In the genomic region with DNA sequence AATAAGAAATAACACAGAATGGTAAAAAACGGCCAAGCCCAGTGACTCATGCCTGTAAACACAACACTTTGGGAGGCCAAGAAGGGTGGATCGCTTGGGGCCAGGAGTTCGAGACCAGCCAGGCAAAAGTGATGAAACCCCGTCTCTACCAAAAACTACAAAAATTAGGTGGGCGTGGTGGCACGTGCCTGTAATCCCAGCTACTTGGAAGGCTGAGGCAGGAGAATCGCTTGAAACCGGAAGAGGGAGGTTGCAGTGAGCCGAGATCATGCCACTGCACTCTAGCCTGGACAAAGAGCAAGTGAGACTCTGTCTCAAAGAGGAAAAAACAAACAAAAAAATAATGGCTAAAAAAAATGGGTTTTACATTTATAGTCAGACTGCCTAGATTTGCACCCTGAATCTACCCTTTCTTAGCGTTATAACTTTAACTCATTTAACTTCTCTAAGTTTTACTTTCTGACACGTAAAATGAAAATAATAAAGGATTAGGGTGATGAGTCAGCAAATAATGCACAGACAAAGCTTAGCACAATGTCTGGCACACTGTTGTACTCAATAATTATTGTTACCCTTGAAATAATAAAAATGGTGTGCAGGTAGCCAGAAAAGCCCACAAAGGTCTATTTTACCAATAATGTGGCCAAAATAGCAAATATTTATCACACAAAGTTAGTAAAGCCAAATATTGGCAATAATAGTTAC, we compare ENCODE assay signal across 26 cellular contexts. TPM values are rescaled to one million over a fixed set of nuclear protein-coding genes. Genes with fewer than 3 reads are reported as not detected.
DNase-seq lines count a peak whose midpoint lies in the region; ATAC-seq, FAIRE-seq and TF ChIP-seq lines count a peak whose summit lies in the region.
"Had no signal": no experiment of that assay in that cellular context is flagged by ENCODE, and none has a peak within 500 bp of the region (broad histone marks: within the 10 kb centered on the region; RNA-seq: fewer than 3 reads in every experiment).

No MANE protein-coding gene starts in this region.

- POLR2A ChIA-PET in HepG2 (lab: Yijun Ruan, JAX), result no interaction called here

- no peak overlapping the region for H2AFZ ChIP-seq in HepG2 (ENCODE audit: low read length)

- no peak overlapping the region for H3K4me3 ChIP-seq in HepG2 (replicated peaks in 1 of 3; ENCODE audit: insufficient read depth in 1 of 3, low read depth in 2 of 3, low read length in 3 of 3)
- no peak overlapping the region for H3K4me3 ChIP-seq in right lobe of liver
- H3K4me3 ChIP-seq in choroid plexus epithelial cell (ENCODE audit: low read depth, low read length), result no peak overlapping the region
- H3K4me3 ChIP-seq: body of pancreas, lung, ovary, tibial artery had no signal

- H3K4me1 ChIP-seq in HepG2 (ENCODE audit: insufficient read depth, low read length) (0 out of 2 replicates have a peak, but pooled peaks cover 11% of the 10 kb centered on the region), right lobe of liver (peaks cover 0 to 4% (median 0%) of the 10 kb centered on the region in 4 donors)
- H3K4me1 ChIP-seq: body of pancreas had no signal

- FAIRE-seq in HepG2 (lab: Jason Lieb, UNC), result no peak
- FAIRE-seq: small intestine had no signal

- no TSS peak for BruUV-seq in HepG2 (replicated peaks; lab: Mats Ljungman, UMichigan)

- no peak for TF ChIP-seq RAD21 in HepG2 (CRISPR knock-in tag; IDR thresholded peaks at IDR 0.05)

- intact Hi-C loops in HepG2 (cut with micrococcal nuclease; ENCODE audit: unreplicated experiment), result no loop called here
- intact Hi-C loops in right lobe of liver (cut with DNase I), result no loop called here

- H3K9me3 ChIP-seq in HepG2 (ENCODE audit: low read length) (no peaks in the 10 kb centered on the region), right lobe of liver (no peaks in the 10 kb centered on the region)
- H3K9me3 ChIP-seq: body of pancreas, ovary, tibial artery had no signal

- CTCF ChIA-PET in HepG2 (lab: Yijun Ruan, JAX; ENCODE audit: low intra/inter-chr PET ratio, low total read pairs), result no interaction called here

- no peak for ATAC-seq in HepG2
- no peak for ATAC-seq in right lobe of liver
- ATAC-seq in GM19397 (IDR thresholded peaks at IDR 0.05; ENCODE audit: unreplicated experiment), result no peak
- ATAC-seq: activated naive CD8-positive, alpha-beta T cell treated with anti-CD3 and anti-CD28 coated beads, Interleukin-2, amount 50 U/mL, for 24 hours; activated T-cell treated with anti-CD3 and anti-CD28 coated beads, Interleukin-2, amount 50 U/mL, for 4 hours; body of pancreas; CD8-positive, alpha-beta T cell; WTC11 had no signal

- 89% methylated on average over 11 of the region's 11 CpGs for WGBS in HepG2 (ENCODE audit: low lambda C conversion rate)
- 42% methylated on average over 11 of the region's 11 CpGs for WGBS in right lobe of liver (ENCODE audit: insufficient coverage, low coverage, low lambda C conversion rate, missing lambda C conversion rate)

- DNase-seq in HepG2 (ENCODE audit: low spot score) (no peak), right lobe of liver (no peak), M059J (ENCODE audit: low read depth) (peak; percentile 42), choroid plexus epithelial cell (ENCODE audit: low read depth) (peak; percentile 30), NCI-H345 (lab: John Stamatoyannopoulos, UW) (no peak), amniotic stem cell (lab: John Stamatoyannopoulos, UW) (no peak), NCI-H526 treated with DMSO at 0.1 percent for 48 hours (lab: John Stamatoyannopoulos, UW) (no peak)
- DNase-seq: 8988T; activated CD4-positive, alpha-beta T cell treated with anti-CD3 and anti-CD28 coated beads, Interleukin-2, amount 10 ng/mL, durations not matched to agents 7 days and 5 days; activated gamma-delta T cell treated with Interleukin-2 at 50 U/mL for 16 hours; activated naive CD8-positive, alpha-beta T cell treated with anti-CD3 and anti-CD28 coated beads, Interleukin-2, amount 50 U/mL, for 24 hours; activated T-cell treated with anti-CD3 and anti-CD28 coated beads, Interleukin-2, amount 50 U/mL, for 4 hours; body of pancreas; CD8-positive, alpha-beta T cell; DMS153; head of caudate nucleus; KBM-7; NCI-H526; nephron progenitor cell; ovary; small intestine; stimulated activated CD4-positive, alpha-beta T cell treated with anti-CD3 and anti-CD28 coated beads, Interleukin-1b, Interleukin-23, amount 100 ng/mL, for 48 hours; tibial artery had no signal

- no peaks in the 10 kb centered on the region for H3K79me2 ChIP-seq in HepG2 (ENCODE audit: insufficient read depth, low read length)

- in situ Hi-C loops in HepG2 (cut with HindIII; ENCODE audit: extremely low pct_ligation_motif_present, low pct_unique_long_range_greater_than_20kb), result no loop called here

- no peaks in the 10 kb centered on the region for H3K27me3 ChIP-seq in HepG2 (ENCODE audit: control insufficient read depth in 1 of 2, insufficient read depth in 2 of 2, low read length in 2 of 2)
- H3K27me3 ChIP-seq in right lobe of liver, result no peaks in the 10 kb centered on the region
- H3K27me3 ChIP-seq: body of pancreas, ovary, tibial artery had no signal

- H3K36me3 ChIP-seq in HepG2 (replicated peaks in 1 of 2; ENCODE audit: control insufficient read depth in 1 of 2, insufficient read depth in 2 of 2, low read length in 2 of 2) (no peaks in the 10 kb centered on the region), right lobe of liver (no peaks in the 10 kb centered on the region)
- H3K36me3 ChIP-seq: ovary, tibial artery had no signal

- TF ChIP-seq EP300 in HepG2 (IDR thresholded peaks at IDR 0.05; ENCODE audit: low read depth in 2 of 2, low read length in 2 of 2), result no peak
- no peak for TF ChIP-seq EP300 in HepG2 (CRISPR knock-in tag; IDR thresholded peaks at IDR 0.05; ENCODE audit: borderline replicate concordance)

- H3K9ac ChIP-seq in HepG2 (ENCODE audit: insufficient read depth, low read depth, low read length), result no peak overlapping the region

- TF ChIP-seq POLR2A in HepG2 (IDR thresholded peaks at IDR 0.05; ENCODE audit: insufficient read depth in 1 of 2, low read depth in 2 of 2, low read length in 2 of 2), result no peak
- no peak for TF ChIP-seq POLR2A in right lobe of liver (IDR thresholded peaks at IDR 0.05)

- TF ChIP-seq CTCF in HepG2 (CRISPR knock-in tag; IDR thresholded peaks at IDR 0.05) (no peak), right lobe of liver (IDR thresholded peaks at IDR 0.05) (no peak), choroid plexus epithelial cell (conservative IDR thresholded peaks at IDR 0.05; ENCODE audit: low read depth, low read length) (no peak)

- H4K20me1 ChIP-seq in HepG2 (ENCODE audit: insufficient read depth, low read length), result no peaks in the 10 kb centered on the region

- H3K4me2 ChIP-seq in HepG2 (ENCODE audit: low read depth, low read length), result no peak overlapping the region

- H3K27ac ChIP-seq in HepG2 (ENCODE audit: extremely low read length, insufficient read depth, low read length) (no peak overlapping the region), right lobe of liver (no peak overlapping the region)
- H3K27ac ChIP-seq: body of pancreas, ovary, tibial artery had no signal

TF ChIP-seq in HepG2, 621 proteins besides CTCF, POLR2A, EP300 and RAD21:
- peak; percentile 96 for TF ChIP-seq MAFF (IDR thresholded peaks at IDR 0.05; ENCODE audit: low read depth, low read length)
- TF ChIP-seq ZNF510 (CRISPR knock-in tag; IDR thresholded peaks at IDR 0.05; ENCODE audit: low read depth), result no peak
- no peak for TF ChIP-seq FOXJ3 (CRISPR knock-in tag; IDR thresholded peaks at IDR 0.05; ENCODE audit: borderline replicate concordance)
- no peak for TF ChIP-seq RXRB (CRISPR knock-in tag; IDR thresholded peaks at IDR 0.05; ENCODE audit: borderline replicate concordance)
- TF ChIP-seq MAZ (IDR thresholded peaks at IDR 0.05; ENCODE audit: borderline replicate concordance, low read depth, low read length), result no peak
- no peak for TF ChIP-seq MAZ (CRISPR knock-in tag; IDR thresholded peaks at IDR 0.05; ENCODE audit: low read depth)
- TF ChIP-seq RCOR2 (CRISPR knock-in tag; IDR thresholded peaks at IDR 0.05), result no peak
- TF ChIP-seq NFE2L2 (IDR thresholded peaks at IDR 0.05; ENCODE audit: low read length), result peak; percentile 50; the same call in 1 of the 2 replicates
- peak; percentile 92 to 98 for TF ChIP-seq MAFK (conservative IDR thresholded peaks at IDR 0.05 in 1 of 2, IDR thresholded peaks at IDR 0.05 in 1 of 2; ENCODE audit: low read length in 2 of 2)

RNA-seq across cellular contexts. Expression of gene ATP11C, which starts 55.0 kb away (rescaled TPM):
- total RNA-seq in HepG2 (2016; rRNA removed; fragmentation: Illumina TruSeq; extraction: Trizol) (16.0 and 16.9 TPM in 2 replicates), right lobe of liver (10 to 100 TPM; 21.4 to 34.0 (median 29.1) TPM)
- total RNA-seq in HepG2 (2016; cell fraction: cytosol; rRNA removed; fragmentation: Illumina TruSeq; extraction: Trizol; ENCODE audit: low read depth), result 4.8 and 5.5 TPM in 2 replicates
- 15.8 and 17.4 TPM in 2 replicates for total RNA-seq in HepG2 (2016; cell fraction: insoluble cytoplasmic fraction; rRNA removed; fragmentation: Illumina TruSeq; extraction: Trizol)
- 7.3 and 7.8 TPM in 2 replicates for total RNA-seq in HepG2 (2016; cell fraction: membrane; rRNA removed; fragmentation: Illumina TruSeq; extraction: Trizol)
- 28.6 and 28.9 TPM in 2 replicates for total RNA-seq in HepG2 (2016; cell fraction: nucleus; rRNA removed; fragmentation: Illumina TruSeq; extraction: Trizol)
- polyA plus RNA-seq in HepG2 (2011; rRNA removed), result 8.3 and 8.5 TPM in 2 replicates
- polyA plus RNA-seq in HepG2 (2011; cell fraction: cytosol; rRNA removed), result 3.1 and 5.3 TPM in 2 replicates
- 6.6 and 7.9 TPM in 2 replicates for polyA plus RNA-seq in HepG2 (2011; cell fraction: nucleus; rRNA removed)
- polyA plus RNA-seq in HepG2 (2012), result 10.5 and 13.0 TPM in 2 replicates
- polyA plus RNA-seq in HepG2 (2016; cell fraction: cytosol; fragmentation: Illumina TruSeq; extraction: Trizol; ENCODE audit: low read depth), result 1.1 and 1.2 TPM in 2 replicates
- polyA plus RNA-seq in HepG2 (2016; cell fraction: insoluble cytoplasmic fraction; fragmentation: Illumina TruSeq; extraction: Trizol; ENCODE audit: low read depth), result 12.5 and 14.1 TPM in 2 replicates
- polyA plus RNA-seq in HepG2 (2016; cell fraction: membrane; fragmentation: Illumina TruSeq; extraction: Trizol; ENCODE audit: low read depth), result 2.6 and 2.8 TPM in 2 replicates
- polyA plus RNA-seq in HepG2 (2016; cell fraction: nucleus; fragmentation: Illumina TruSeq; extraction: Trizol; ENCODE audit: insufficient read depth, low read depth), result 27.2 and 27.4 TPM in 2 replicates
- polyA minus RNA-seq in HepG2 (2011; rRNA and poly(A)+ RNA removed; ENCODE audit: low replicate concordance), result 7.6 and 13.7 TPM in 2 replicates
- 13.0 and 15.3 TPM in 2 replicates for polyA minus RNA-seq in HepG2 (2011; cell fraction: cytosol; rRNA and poly(A)+ RNA removed)
- polyA minus RNA-seq in HepG2 (2011; cell fraction: nucleus; rRNA and poly(A)+ RNA removed), result 34.8 and 37.4 TPM in 2 replicates
- total RNA-seq in M059J (2014; rRNA removed; shearing (Covaris generic)), result 41.0 and 46.3 TPM in 2 replicates

Comparison
In these comparisons a context has a peak if more than half of its experiments do, and no peak if none do; other contexts are left out.
1. DNase-seq: peak in M059J (single experiment) and choroid plexus epithelial cell (single experiment); none in HepG2 (single experiment), right lobe of liver (0 of 3), NCI-H345 (single experiment), amniotic stem cell (single experiment) and NCI-H526 treated with DMSO at 0.1 percent for 48 hours (single experiment).